In the genomic region with DNA sequence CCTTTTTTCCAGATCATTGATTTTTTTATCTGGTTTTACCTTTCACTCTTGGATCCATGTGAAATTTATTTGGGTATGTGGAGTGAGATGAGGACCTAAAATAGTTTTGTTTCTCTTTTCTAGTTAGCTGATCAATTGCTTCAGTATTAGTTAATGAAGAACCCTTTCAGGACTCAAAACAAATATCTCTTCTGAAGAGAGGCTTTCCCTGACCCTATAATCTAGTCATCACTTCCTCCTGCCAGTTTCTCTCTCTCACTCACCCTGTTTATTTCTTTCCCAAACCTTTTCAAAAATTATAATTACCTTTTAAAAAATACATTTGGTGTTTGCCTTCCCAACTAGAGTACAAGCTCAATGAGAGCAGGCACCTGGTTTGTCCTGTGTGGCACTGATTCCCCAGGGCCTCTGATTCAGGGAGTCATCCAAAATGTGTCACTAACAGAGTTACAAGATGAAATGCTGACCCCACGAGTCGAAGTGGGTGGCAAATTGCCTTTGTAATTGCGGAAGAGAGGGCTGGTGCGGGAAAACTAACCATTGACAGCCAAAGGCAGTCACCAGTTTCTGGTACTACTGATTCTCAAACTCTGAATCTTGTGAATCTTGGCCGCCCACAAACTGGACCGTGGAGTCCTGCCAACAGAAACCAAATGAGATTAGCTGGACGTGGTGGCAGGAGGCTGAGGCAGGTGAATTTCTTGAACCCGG, we compare ENCODE assay signal across 12 cellular contexts. TPM values are rescaled to one million over a fixed set of nuclear protein-coding genes. Genes with fewer than 3 reads are reported as not detected.
DNase-seq lines count a peak whose midpoint lies in the region; ATAC-seq and TF ChIP-seq lines count a peak whose summit lies in the region.
"Had no signal": no experiment of that assay in that cellular context is flagged by ENCODE, and none has a peak within 500 bp of the region (broad histone marks: within the 10 kb centered on the region; RNA-seq: fewer than 3 reads in every experiment).

No MANE protein-coding gene starts in this region.

- peaks cover 23% of the 10 kb centered on the region for H3K9me3 Mint-ChIP-seq in activated CD4-positive, alpha-beta memory T cell treated with anti-CD3 and anti-CD28 coated beads, Interleukin-2, amount 10 ng/mL, durations not matched to agents 7 days and 5 days

- no peaks in the 10 kb centered on the region for H3K27me3 Mint-ChIP-seq in activated CD4-positive, alpha-beta memory T cell treated with anti-CD3 and anti-CD28 coated beads, Interleukin-2, amount 10 ng/mL, durations not matched to agents 7 days and 5 days

- peak overlapping the region; percentile 58 for H3K27ac Mint-ChIP-seq in activated CD4-positive, alpha-beta memory T cell treated with anti-CD3 and anti-CD28 coated beads, Interleukin-2, amount 10 ng/mL, durations not matched to agents 7 days and 5 days

- ATAC-seq in right cardiac atrium = peak in 1 of 2 donors; percentile 10
- ATAC-seq in GM18511 (IDR thresholded peaks at IDR 0.05; ENCODE audit: unreplicated experiment) = no peak
- no peak for ATAC-seq in GM18909 (IDR thresholded peaks at IDR 0.05; ENCODE audit: poor library complexity, unreplicated experiment)

- H3K36me3 Mint-ChIP-seq in activated CD4-positive, alpha-beta memory T cell treated with anti-CD3 and anti-CD28 coated beads, Interleukin-2, amount 10 ng/mL, durations not matched to agents 7 days and 5 days (ENCODE audit: low read depth) = peaks cover 71% of the 10 kb centered on the region

- no peaks in the 10 kb centered on the region for H3K27me3 ChIP-seq in right cardiac atrium (ENCODE audit: control insufficient read depth, insufficient read depth)
- no peaks in the 10 kb centered on the region for H3K27me3 ChIP-seq in spleen (replicated peaks in 1 of 7)

- TF ChIP-seq CTCF in GM12864 (IDR thresholded peaks at IDR 0.05; ENCODE audit: low read depth, low read length, missing control alignments) (no peak), spleen (IDR thresholded peaks at IDR 0.05 in 8 of 11, conservative IDR thresholded peaks at IDR 0.05 in 3 of 11) (no peak)

- POLR2A ChIA-PET in activated CD4-positive, alpha-beta memory T cell treated with anti-CD3 and anti-CD28 coated beads, Interleukin-2, amount 10 ng/mL, durations not matched to agents 7 days and 5 days (lab: Charles Lee) = interaction anchor here (1.0 to 6.6 kb wide), 4 partner anchors 9 to 164 kb away, joined by 3 to 181 read pairs (median 47); a partner anchor contains a TSS

- 43% methylated on average over 8 of the region's 8 CpGs for WGBS in right cardiac atrium
- 37 to 68% (median 58%) methylated on average over 8 of the region's 8 CpGs for WGBS in spleen, 5 donors

- peak overlapping the region; percentile 82 for H3K4me3 Mint-ChIP-seq in activated CD4-positive, alpha-beta memory T cell treated with anti-CD3 and anti-CD28 coated beads, Interleukin-2, amount 10 ng/mL, durations not matched to agents 7 days and 5 days
- H3K4me3 Mint-ChIP-seq: neural crest cell had no signal

- H3K9me3 ChIP-seq in right cardiac atrium (ENCODE audit: control insufficient read depth, low read length) (no peaks in the 10 kb centered on the region), spleen (peaks cover 3 to 26% (median 23%) of the 10 kb centered on the region in 8 donors)

- H3K27ac ChIP-seq in right cardiac atrium (ENCODE audit: low read length) = peak overlapping the region; percentile 70
- H3K27ac ChIP-seq in spleen = peak overlapping the region; percentile 69 to 99 (median 96)

- CTCF ChIA-PET in activated CD4-positive, alpha-beta memory T cell treated with anti-CD3 and anti-CD28 coated beads, Interleukin-2, amount 10 ng/mL, durations not matched to agents 7 days and 5 days (lab: Charles Lee) = interaction anchor here (2.0 to 7.7 kb wide), 2 partner anchors 20 to 164 kb away, joined by 10 to 88 read pairs; a partner anchor contains a TSS

- H3K4me3 ChIP-seq in GM12864 (ENCODE audit: low read depth, low read length) (peak overlapping the region; percentile 11; the same call in 1 of the 2 replicates), right cardiac atrium (ENCODE audit: low read length) (peak overlapping the region; percentile 35), spleen (peak overlapping the region in 7 of 8 donors; percentile 10 to 77 (median 51))

- peaks cover 65% of the 10 kb centered on the region for H3K4me1 Mint-ChIP-seq in activated CD4-positive, alpha-beta memory T cell treated with anti-CD3 and anti-CD28 coated beads, Interleukin-2, amount 10 ng/mL, durations not matched to agents 7 days and 5 days
- H3K4me1 Mint-ChIP-seq: neural crest cell had no signal

- DNase-seq in GM12864 (ENCODE audit: low read depth) (no peak), right cardiac atrium (peak in 1 of 3 donors; percentile 50), spleen (no peak), NCI-H526 treated with DMSO at 0.1 percent for 48 hours (lab: John Stamatoyannopoulos, UW) (no peak), NCI-H2029 treated with DMSO at 0.1 percent for 48 hours (lab: John Stamatoyannopoulos, UW) (no peak)
- DNase-seq in activated CD4-positive, alpha-beta memory T cell treated with anti-CD3 and anti-CD28 coated beads, Interleukin-2, amount 10 ng/mL, durations not matched to agents 7 days and 5 days = no peak
- DNase-seq: dermis blood vessel endothelial cell, GOT3, hypothalamus had no signal

- H3K4me1 ChIP-seq in right cardiac atrium (ENCODE audit: control insufficient read depth, insufficient read depth, low read length) = peaks cover 6% of the 10 kb centered on the region
- peaks cover 38 to 92% (median 60%) of the 10 kb centered on the region in 6 donors for H3K4me1 ChIP-seq in spleen

- intact Hi-C loops in right cardiac atrium (cut with DNase I) = no loop called here
- intact Hi-C loops in spleen (cut with DNase I; ENCODE audit: low total_unique reads) = no loop called here

- TF ChIP-seq POLR2A in spleen (IDR thresholded peaks at IDR 0.05) = no peak

- peaks cover 0 to 28% (median 0%) of the 10 kb centered on the region in 6 donors for H3K36me3 ChIP-seq in spleen

RNA-seq across cellular contexts. Expression of a gene that starts 2.4 kb away (rescaled TPM):
- total RNA-seq in activated CD4-positive, alpha-beta memory T cell treated with anti-CD3 and anti-CD28 coated beads, Interleukin-2, amount 10 ng/mL, durations not matched to agents 7 days and 5 days = 10 to 100 TPM; 36.5 to 37.1 TPM
- total RNA-seq in right cardiac atrium (10 to 100 TPM in 2 of 4 donors, 1 to 10 TPM in 2; 6.3 to 13.0 (median 9.9) TPM), spleen (10 to 100 TPM; 40.3 to 76.1 (median 45.4) TPM)
- polyA plus RNA-seq in right cardiac atrium (13.3 TPM), spleen (10 to 100 TPM in 2 of 3 donors, 1 to 10 TPM in 1; 7.0 to 16.6 (median 16.3) TPM)

RNA-seq across cellular contexts. Expression of a gene that starts 20.3 kb away (rescaled TPM):
- total RNA-seq in activated CD4-positive, alpha-beta memory T cell treated with anti-CD3 and anti-CD28 coated beads, Interleukin-2, amount 10 ng/mL, durations not matched to agents 7 days and 5 days = 10 to 100 TPM; 32.0 to 32.1 TPM
- total RNA-seq in right cardiac atrium (10 to 100 TPM; 31.8 to 40.5 (median 33.3) TPM), spleen (10 to 100 TPM; 37.8 to 55.0 (median 48.2) TPM)
- polyA plus RNA-seq in right cardiac atrium (27.7 TPM), spleen (10 to 100 TPM; 21.2 to 36.8 (median 23.5) TPM)
